Comparison of ENCODE assay signal across 8 cellular contexts in genomic region chr12:19288603-19289244, GRCh38.
DNase-seq lines count a peak whose midpoint lies in the region; ATAC-seq and TF ChIP-seq lines count a peak whose summit lies in the region.

No MANE protein-coding gene starts in this region.

- no peaks in the 10 kb centered on the region for H3K9me3 ChIP-seq in body of pancreas

- H3K4me1 ChIP-seq in body of pancreas = no peaks in the 10 kb centered on the region

- TF ChIP-seq POLR2A in body of pancreas (IDR thresholded peaks at IDR 0.05) = no peak

- ATAC-seq in body of pancreas (peak; percentile 45), left lobe of liver (peak; percentile 75), GM21390 (IDR thresholded peaks at IDR 0.05; ENCODE audit: unreplicated experiment) (no peak), HG03280 (IDR thresholded peaks at IDR 0.05; ENCODE audit: unreplicated experiment) (no peak)

- TF ChIP-seq CTCF in GM20000 (IDR thresholded peaks at IDR 0.05; ENCODE audit: extremely low read depth, missing control alignments) = no peak
- peak; percentile 32 to 70 (median 61) for TF ChIP-seq CTCF in body of pancreas (IDR thresholded peaks at IDR 0.05)

- DNase-seq in CD1c-positive myeloid dendritic cell (ENCODE audit: extremely low spot score) (peak; percentile 53), GM20000 (ENCODE audit: low spot score) (peak; percentile 36), NCI-H2029 treated with DMSO at 0.1 percent for 48 hours (lab: John Stamatoyannopoulos, UW) (peak; percentile 19), body of pancreas (no peak), left lobe of liver (ENCODE audit: low spot score) (no peak)
- no peak for DNase-seq in activated CD4-positive, alpha-beta T cell treated with anti-CD3 and anti-CD28 coated beads, Interleukin-2, amount 50 U/mL, for 1 hour

- WGBS in body of pancreas, 2 donors = 56 to 64% methylated on average over 2 of the region's 2 CpGs

- no peaks in the 10 kb centered on the region for H3K36me3 ChIP-seq in body of pancreas (replicated peaks in 1 of 2; ENCODE audit: insufficient read depth in 1 of 2, low read depth in 2 of 2)

- intact Hi-C loops in body of pancreas (cut with DNase I) = no loop called here

- H3K27me3 ChIP-seq in body of pancreas = no peaks in the 10 kb centered on the region

- no peak overlapping the region for H3K27ac ChIP-seq in body of pancreas

- no peak overlapping the region for H3K4me3 ChIP-seq in body of pancreas

Comparison
In these comparisons a context has a peak if more than half of its experiments do, and no peak if none do; other contexts are left out.
1. DNase-seq: peak in CD1c-positive myeloid dendritic cell (single experiment), GM20000 (single experiment) and NCI-H2029 treated with DMSO at 0.1 percent for 48 hours (single experiment); none in body of pancreas (0 of 4), left lobe of liver (single experiment) and activated CD4-positive, alpha-beta T cell treated with anti-CD3 and anti-CD28 coated beads, Interleukin-2, amount 50 U/mL, for 1 hour (single experiment).
2. ATAC-seq: peak in body of pancreas (single experiment) and left lobe of liver (single experiment); none in GM21390 (single experiment) and HG03280 (single experiment).